ENCODE assay signal across 23 cellular contexts in genomic region chr22:35746946-35747703, GRCh38. TPM values are rescaled to one million over a fixed set of nuclear protein-coding genes. Genes with fewer than 3 reads are reported as not detected.
DNase-seq lines count a peak whose midpoint lies in the region; ATAC-seq and TF ChIP-seq lines count a peak whose summit lies in the region.
"Had no signal": no experiment of that assay in that cellular context is flagged by ENCODE, and none has a peak within 500 bp of the region (broad histone marks: within the 10 kb centered on the region; RNA-seq: fewer than 3 reads in every experiment).

No MANE protein-coding gene starts in this region.

- H3K36me3 ChIP-seq in fibroblast of lung (ENCODE audit: control insufficient read depth, insufficient read depth, low read length), result peaks cover 7% of the 10 kb centered on the region

- TF ChIP-seq CTCF in fibroblast of lung (conservative IDR thresholded peaks at IDR 0.05 in 1 of 2, IDR thresholded peaks at IDR 0.05 in 1 of 2; ENCODE audit: low read depth in 1 of 2, low read length in 2 of 2), result no peak

- no peaks in the 10 kb centered on the region for H3K27me3 ChIP-seq in fibroblast of lung (ENCODE audit: control insufficient read depth, insufficient read depth, low read length)
- H3K27me3 ChIP-seq: brain microvascular endothelial cell, transverse colon had no signal

- TF ChIP-seq RAD21 in Ishikawa (IDR thresholded peaks at IDR 0.05; ENCODE audit: low read depth), result no peak

- H3K27ac ChIP-seq in fibroblast of lung (ENCODE audit: insufficient read depth, low read length), result no peak overlapping the region
- H3K27ac ChIP-seq: brain microvascular endothelial cell, epithelial cell of prostate, transverse colon had no signal

- peaks cover 20% of the 10 kb centered on the region for H3K4me1 ChIP-seq in fibroblast of lung (ENCODE audit: control insufficient read depth, extremely low read depth, insufficient read depth, low read length)
- H3K4me1 ChIP-seq: Caco-2 had no signal

- no peaks in the 10 kb centered on the region for H4K20me1 ChIP-seq in fibroblast of lung (ENCODE audit: control insufficient read depth, extremely low read depth, insufficient read depth, low read length)

- TF ChIP-seq EP300 in Ishikawa (IDR thresholded peaks at IDR 0.05; ENCODE audit: borderline replicate concordance), result no peak

- H3K79me2 ChIP-seq in fibroblast of lung (ENCODE audit: control insufficient read depth, insufficient read depth, low read length), result peaks cover 5% of the 10 kb centered on the region

- no peak overlapping the region for H3K9ac ChIP-seq in fibroblast of lung (ENCODE audit: insufficient read depth, low read length)

- peak; percentile 21 for DNase-seq in EL
- DNase-seq in fibroblast of lung (ENCODE audit: low read depth in 2 of 2), result peak; percentile 15 to 60
- peak; percentile 28 for DNase-seq in non-pigmented ciliary epithelial cell (ENCODE audit: low read depth)
- no peak for DNase-seq in cerebellar nuclear complex (lab: John Stamatoyannopoulos, UW)
- no peak for DNase-seq in cerebellum (ENCODE audit: low spot score)
- DNase-seq: activated CD4-positive, alpha-beta T cell treated with anti-CD3 and anti-CD28 coated beads for 1 hour; activated naive CD8-positive, alpha-beta T cell treated with anti-CD3 and anti-CD28 coated beads for 36 hours; brain microvascular endothelial cell; Caco-2; GOT3; NCI-H2171; NCI-H774; stimulated activated naive CD8-positive, alpha-beta T cell treated with anti-CD3 and anti-CD28 coated beads, Interleukin-15, Interleukin-2, amounts not matched to agents 100 U/mL and 50 U/mL, for 24 hours; transverse colon had no signal

- H2AFZ ChIP-seq in fibroblast of lung (ENCODE audit: low read length), result no peak overlapping the region

- H3K9me3 ChIP-seq in fibroblast of lung (ENCODE audit: control insufficient read depth, insufficient read depth, low read depth, low read length), result no peaks in the 10 kb centered on the region
- H3K9me3 ChIP-seq: Caco-2, transverse colon had no signal

- H3K4me3 ChIP-seq in fibroblast of lung (replicated peaks in 1 of 4; ENCODE audit: control extremely low read depth in 1 of 4, insufficient read depth in 1 of 4, low read depth in 3 of 4, low read length in 4 of 4), result no peak overlapping the region
- H3K4me3 ChIP-seq: transverse colon had no signal

- ATAC-seq in HG03354 (IDR thresholded peaks at IDR 0.05; ENCODE audit: poor library complexity, severe bottlenecking, unreplicated experiment), result no peak
- ATAC-seq: stimulated activated naive CD8-positive, alpha-beta T cell treated with anti-CD3 and anti-CD28 coated beads, Interleukin-15, Interleukin-2, amounts not matched to agents 100 U/mL and 50 U/mL, for 24 hours had no signal

- H3K4me2 ChIP-seq in fibroblast of lung (ENCODE audit: extremely low read depth, insufficient read depth, low read length), result peak overlapping the region; percentile 26

TF ChIP-seq in Ishikawa, 13 proteins besides CTCF, POLR2A, EP300 and RAD21:
- TF ChIP-seq, protein P1, sequence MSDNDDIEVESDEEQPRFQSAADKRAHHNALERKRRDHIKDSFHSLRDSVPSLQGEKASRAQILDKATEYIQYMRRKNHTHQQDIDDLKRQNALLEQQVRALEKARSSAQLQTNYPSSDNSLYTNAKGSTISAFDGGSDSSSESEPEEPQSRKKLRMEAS (IDR thresholded peaks at IDR 0.05), result no peak
- 0 out of 2 replicates have a peak, but pooled peaks have one; percentile 5 for TF ChIP-seq CREB1 (IDR thresholded peaks at IDR 0.05; ENCODE audit: low read depth)
TF ChIP-seq in Ishikawa: peak in this region for 1.

RNA-seq across cellular contexts. Expression of gene APOL5, which starts 29.5 kb away (rescaled TPM):
- total RNA-seq in fibroblast of lung (not detected in 2 replicates), cerebellum (not detected)
- polyA plus RNA-seq in fibroblast of lung, result 0.06 TPM in 1 of 2 replicates, not detected in the other
- not detected in 2 replicates for polyA plus RNA-seq in fibroblast of lung (2012)
- polyA minus RNA-seq in fibroblast of lung (ENCODE audit: low replicate concordance), result not detected in 2 replicates
- total RNA-seq: activated CD8-positive, alpha-beta memory T cell treated with anti-CD3 and anti-CD28 coated beads for 36 hours; activated naive CD8-positive, alpha-beta T cell treated with anti-CD3 and anti-CD28 coated beads for 36 hours; Caco-2; glomerular endothelial cell; HT1080; lower leg skin; osteoblast; transverse colon had no signal
- polyA plus RNA-seq: BJ had no signal

Comparison
In these comparisons a context has a peak if more than half of its experiments do, and no peak if none do; other contexts are left out.
1. DNase-seq: peak in EL (single experiment), fibroblast of lung (2 of 2) and non-pigmented ciliary epithelial cell (single experiment); none in cerebellar nuclear complex (0 of 2) and cerebellum (single experiment).